ENCODE assay signal across 33 cellular contexts in the genomic region with DNA sequence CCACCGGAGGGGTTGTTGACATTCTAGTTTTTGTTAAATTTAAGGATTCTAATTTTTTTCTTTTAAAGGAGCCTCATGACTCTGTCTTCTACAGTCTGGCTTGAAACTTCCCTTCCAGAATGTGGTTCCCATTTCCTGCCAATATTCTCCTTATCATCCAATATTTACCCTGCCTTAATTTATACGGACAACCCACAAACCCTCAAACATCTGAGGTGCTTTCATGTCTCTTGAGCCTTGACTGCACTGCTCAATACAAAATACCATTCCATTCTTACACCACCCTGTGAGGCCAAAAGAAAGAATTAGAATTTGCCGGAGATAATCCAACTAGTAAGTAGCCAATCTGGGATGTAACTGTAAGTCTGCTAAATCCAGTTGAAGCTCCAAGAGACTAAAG.
"Had no signal": no experiment of that assay in that cellular context is flagged by ENCODE, and none has a peak within 500 bp of the region (broad histone marks: within the 10 kb centered on the region; RNA-seq: fewer than 3 reads in every experiment).

No MANE protein-coding gene starts in this region.

- H3K9me3 Mint-ChIP-seq: activated B cell treated with CpG ODN at 0.5 μM for 24 hours; activated CD4-positive, alpha-beta memory T cell treated with anti-CD3 and anti-CD28 coated beads for 36 hours; activated CD4-positive, alpha-beta T cell treated with anti-CD3 and anti-CD28 coated beads, Interleukin-2, amount 10 ng/mL, durations not matched to agents 24 days and 14 days; activated naive CD4-positive, alpha-beta T cell treated with anti-CD3 and anti-CD28 coated beads for 36 hours; activated naive CD4-positive, alpha-beta T cell treated with anti-CD3 and anti-CD28 coated beads, Interleukin-2, amount 50 U/mL, for 24 hours; activated naive CD8-positive, alpha-beta T cell treated with anti-CD3 and anti-CD28 coated beads for 36 hours; activated T-helper 2 cell treated with anti-CD3 and anti-CD28 coated beads, Interferon-gamma antibody, Interleukin-2, Interleukin-4, amounts not matched to agents 10 μg/mL and 5 μg/mL and 100 μg/mL, durations not matched to agents 14 hours and 24 hours and 36 hours; dendritic cell treated with granulocyte-macrophage colony-stimulating factor and Interleukin-4, amounts not matched to agents 40 ng/mL and 50 ng/mL, for 4 days; endodermal cell had no signal

- FAIRE-seq: bronchial epithelial cell, TTC549 had no signal

- H2AFZ ChIP-seq: hepatocyte had no signal

- H3K4me3 Mint-ChIP-seq: activated B cell treated with CpG ODN at 0.5 μM for 24 hours; activated CD4-positive, alpha-beta memory T cell treated with anti-CD3 and anti-CD28 coated beads for 36 hours; activated CD4-positive, alpha-beta T cell treated with anti-CD3 and anti-CD28 coated beads for 36 hours; activated CD4-positive, alpha-beta T cell treated with anti-CD3 and anti-CD28 coated beads, Interleukin-2, amount 10 ng/mL, durations not matched to agents 24 days and 14 days; activated CD8-positive, alpha-beta memory T cell treated with anti-CD3 and anti-CD28 coated beads, Interleukin-2, amount 10 ng/mL, durations not matched to agents 7 days and 5 days; activated CD8-positive, alpha-beta T cell treated with anti-CD3 and anti-CD28 coated beads, Interleukin-2, amount 10 ng/mL, durations not matched to agents 7 days and 5 days; activated naive CD4-positive, alpha-beta T cell treated with anti-CD3 and anti-CD28 coated beads for 36 hours; activated naive CD4-positive, alpha-beta T cell treated with anti-CD3 and anti-CD28 coated beads, Interleukin-2, amount 50 U/mL, for 24 hours; activated naive CD8-positive, alpha-beta T cell treated with anti-CD3 and anti-CD28 coated beads for 36 hours; activated T-helper 1 cell treated with anti-CD3 and anti-CD28 coated beads, Interleukin-12 subunit alpha, Interleukin-12 subunit beta, Interleukin-2, Interleukin-4 antibody, amounts not matched to agents 30 ng/mL and 10 ng/mL and 1 ng/mL, durations not matched to agents 14 hours and 24 hours and 36 hours; central memory CD8-positive, alpha-beta T cell; dendritic cell treated with granulocyte-macrophage colony-stimulating factor and Interleukin-4, amounts not matched to agents 40 ng/mL and 50 ng/mL, for 4 days; endodermal cell had no signal

- H3K27me3 ChIP-seq: ascending aorta, brain microvascular endothelial cell, dorsolateral prefrontal cortex, hepatocyte had no signal

- H3K79me2 ChIP-seq: hepatocyte had no signal

- H3K27ac ChIP-seq: ascending aorta, brain microvascular endothelial cell, coronary artery, dorsolateral prefrontal cortex, gastroesophageal sphincter, heart right ventricle, hepatocyte, VCaP had no signal

- DNase-seq: activated B cell treated with CpG ODN at 0.5 μM for 24 hours; activated CD4-positive, alpha-beta memory T cell treated with anti-CD3 and anti-CD28 coated beads for 36 hours; activated CD4-positive, alpha-beta T cell treated with anti-CD3 and anti-CD28 coated beads for 36 hours; activated CD4-positive, alpha-beta T cell treated with anti-CD3 and anti-CD28 coated beads, Interleukin-2, amount 10 ng/mL, durations not matched to agents 24 days and 14 days; activated CD8-positive, alpha-beta memory T cell treated with anti-CD3 and anti-CD28 coated beads, Interleukin-2, amount 50 U/mL, for 4 hours; activated CD8-positive, alpha-beta T cell treated with anti-CD3 and anti-CD28 coated beads, Interleukin-2, amount 10 ng/mL, durations not matched to agents 7 days and 5 days; activated effector memory CD4-positive, alpha-beta T cell treated with anti-CD3 and anti-CD28 coated beads, Interleukin-2, amount 50 U/mL, for 16 hours; activated naive CD4-positive, alpha-beta T cell treated with anti-CD3 and anti-CD28 coated beads for 36 hours; activated naive CD8-positive, alpha-beta T cell treated with anti-CD3 and anti-CD28 coated beads for 36 hours; activated T-cell treated with anti-CD3 and anti-CD28 coated beads, Interleukin-2, amount 50 U/mL, for 1 hour; activated T-cell treated with anti-CD3 and anti-CD28 coated beads, Interleukin-2, amount 50 U/mL, for 48 hours; brain microvascular endothelial cell; dorsolateral prefrontal cortex; effector memory CD4-positive, alpha-beta T cell; endodermal cell; foreskin melanocyte; heart right ventricle; T-helper 2 cell had no signal

- H3K4me1 Mint-ChIP-seq: activated B cell treated with CpG ODN at 0.5 μM for 24 hours; activated CD4-positive, alpha-beta T cell treated with anti-CD3 and anti-CD28 coated beads for 36 hours; activated CD4-positive, alpha-beta T cell treated with anti-CD3 and anti-CD28 coated beads, Interleukin-2, amount 10 ng/mL, durations not matched to agents 24 days and 14 days; activated CD8-positive, alpha-beta memory T cell treated with anti-CD3 and anti-CD28 coated beads, Interleukin-2, amount 10 ng/mL, durations not matched to agents 7 days and 5 days; activated naive CD4-positive, alpha-beta T cell treated with anti-CD3 and anti-CD28 coated beads, Interleukin-2, amount 50 U/mL, for 24 hours; activated naive CD8-positive, alpha-beta T cell treated with anti-CD3 and anti-CD28 coated beads for 36 hours; central memory CD8-positive, alpha-beta T cell had no signal

- H3K9me3 ChIP-seq: ascending aorta, gastroesophageal sphincter, heart right ventricle had no signal

- H3K4me1 ChIP-seq: ascending aorta, gastroesophageal sphincter, heart right ventricle had no signal

- H3K27ac Mint-ChIP-seq: activated B cell treated with CpG ODN at 0.5 μM for 24 hours; activated CD4-positive, alpha-beta memory T cell treated with anti-CD3 and anti-CD28 coated beads for 36 hours; activated CD4-positive, alpha-beta T cell treated with anti-CD3 and anti-CD28 coated beads for 36 hours; activated CD4-positive, alpha-beta T cell treated with anti-CD3 and anti-CD28 coated beads, Interleukin-2, amount 10 ng/mL, durations not matched to agents 24 days and 14 days; activated CD8-positive, alpha-beta memory T cell treated with anti-CD3 and anti-CD28 coated beads, Interleukin-2, amount 10 ng/mL, durations not matched to agents 7 days and 5 days; activated CD8-positive, alpha-beta T cell treated with anti-CD3 and anti-CD28 coated beads, Interleukin-2, amount 10 ng/mL, durations not matched to agents 7 days and 5 days; activated naive CD4-positive, alpha-beta T cell treated with anti-CD3 and anti-CD28 coated beads for 36 hours; activated naive CD4-positive, alpha-beta T cell treated with anti-CD3 and anti-CD28 coated beads, Interleukin-2, amount 50 U/mL, for 24 hours; activated naive CD8-positive, alpha-beta T cell treated with anti-CD3 and anti-CD28 coated beads for 36 hours; activated T-helper 1 cell treated with anti-CD3 and anti-CD28 coated beads, Interleukin-12 subunit alpha, Interleukin-12 subunit beta, Interleukin-2, Interleukin-4 antibody, amounts not matched to agents 30 ng/mL and 10 ng/mL and 1 ng/mL, durations not matched to agents 14 hours and 24 hours and 36 hours; activated T-helper 2 cell treated with anti-CD3 and anti-CD28 coated beads, Interferon-gamma antibody, Interleukin-2, Interleukin-4, amounts not matched to agents 10 μg/mL and 5 μg/mL and 100 μg/mL, durations not matched to agents 14 hours and 24 hours and 36 hours; dendritic cell treated with granulocyte-macrophage colony-stimulating factor and Interleukin-4, amounts not matched to agents 40 ng/mL and 50 ng/mL, for 4 days; endodermal cell had no signal

- H3K4me3 ChIP-seq: ascending aorta, coronary artery, dorsolateral prefrontal cortex, gastroesophageal sphincter, heart right ventricle, hepatocyte had no signal

- H3K36me3 Mint-ChIP-seq: activated CD4-positive, alpha-beta memory T cell treated with anti-CD3 and anti-CD28 coated beads for 36 hours; activated CD8-positive, alpha-beta memory T cell treated with anti-CD3 and anti-CD28 coated beads, Interleukin-2, amount 10 ng/mL, durations not matched to agents 7 days and 5 days; activated naive CD4-positive, alpha-beta T cell treated with anti-CD3 and anti-CD28 coated beads, Interleukin-2, amount 50 U/mL, for 24 hours; activated naive CD8-positive, alpha-beta T cell treated with anti-CD3 and anti-CD28 coated beads for 36 hours had no signal

- H3K36me3 ChIP-seq: ascending aorta, brain microvascular endothelial cell, gastroesophageal sphincter, heart right ventricle had no signal

- ATAC-seq: activated CD4-positive, alpha-beta T cell treated with anti-CD3 and anti-CD28 coated beads for 36 hours; activated CD4-positive, CD25-positive, alpha-beta regulatory T cell treated with anti-CD3 and anti-CD28 coated beads, Interleukin-2, amount 50 U/mL, for 24 hours; activated CD8-positive, alpha-beta memory T cell treated with anti-CD3 and anti-CD28 coated beads, Interleukin-2, amount 10 ng/mL, durations not matched to agents 7 days and 5 days; activated CD8-positive, alpha-beta T cell treated with anti-CD3 and anti-CD28 coated beads, Interleukin-2, amount 10 ng/mL, durations not matched to agents 7 days and 5 days; esophagus mucosa; gastroesophageal sphincter; heart right ventricle had no signal

- H3K4me2 ChIP-seq: hepatocyte had no signal

- H3K27me3 Mint-ChIP-seq: activated CD4-positive, alpha-beta memory T cell treated with anti-CD3 and anti-CD28 coated beads for 36 hours; activated CD4-positive, alpha-beta T cell treated with anti-CD3 and anti-CD28 coated beads, Interleukin-2, amount 10 ng/mL, durations not matched to agents 24 days and 14 days; activated CD8-positive, alpha-beta memory T cell treated with anti-CD3 and anti-CD28 coated beads, Interleukin-2, amount 10 ng/mL, durations not matched to agents 7 days and 5 days; activated naive CD4-positive, alpha-beta T cell treated with anti-CD3 and anti-CD28 coated beads, Interleukin-2, amount 50 U/mL, for 24 hours; activated naive CD8-positive, alpha-beta T cell treated with anti-CD3 and anti-CD28 coated beads for 36 hours had no signal
